Comparison of ENCODE assay signal across 18 cellular contexts in genomic region chr10:132461103-132461682, GRCh38.
"Had no signal": no experiment of that assay in that cellular context is flagged by ENCODE, and none has a peak within 500 bp of the region (broad histone marks: within the 10 kb centered on the region; RNA-seq: fewer than 3 reads in every experiment).

No MANE protein-coding gene starts in this region.

- FAIRE-seq: frontal cortex, keratinocyte had no signal

- H3K27ac ChIP-seq: ascending aorta, suprapubic skin had no signal

- ATAC-seq: natural killer cell; stimulated activated naive CD8-positive, alpha-beta T cell treated with anti-CD3 and anti-CD28 coated beads, Interleukin-15, Interleukin-2, amounts not matched to agents 100 U/mL and 50 U/mL, for 24 hours had no signal

- H3K27me3 ChIP-seq: ascending aorta had no signal

- H3K9me3 ChIP-seq: ascending aorta, suprapubic skin had no signal

- H3K36me3 ChIP-seq: ascending aorta, suprapubic skin had no signal

- H3K4me3 ChIP-seq: ascending aorta, suprapubic skin had no signal

- DNase-seq: activated CD4-positive, alpha-beta T cell treated with anti-CD3 and anti-CD28 coated beads, Interleukin-2, amount 10 ng/mL, durations not matched to agents 24 days and 14 days; activated CD4-positive, CD25-positive, alpha-beta regulatory T cell; activated CD8-positive, alpha-beta memory T cell treated with anti-CD3 and anti-CD28 coated beads for 24 hours; activated CD8-positive, alpha-beta memory T cell treated with anti-CD3 and anti-CD28 coated beads, Interleukin-2, amount 50 U/mL, for 48 hours; activated effector memory CD4-positive, alpha-beta T cell treated with Interleukin-2 at 50 U/mL for 16 hours; activated naive CD4-positive, alpha-beta T cell treated with anti-CD3 and anti-CD28 coated beads, Interleukin-2, amount 10 ng/mL, durations not matched to agents 7 days and 5 days; activated T-cell treated with anti-CD3 and anti-CD28 coated beads, Interleukin-2, amount 50 U/mL, for 48 hours; cortex of kidney; effector CD4-positive, alpha-beta T cell; mesenchymal stem cell; natural killer cell; stimulated activated naive CD8-positive, alpha-beta T cell treated with anti-CD3 and anti-CD28 coated beads, Interleukin-15, Interleukin-2, amounts not matched to agents 100 U/mL and 50 U/mL, for 24 hours; T1000; trophoblast cell had no signal
